8 cellular contexts compared by ENCODE assay signal in genomic region chr2:197453914-197454398, GRCh38. TPM values are rescaled to one million over a fixed set of nuclear protein-coding genes. Genes with fewer than 3 reads are reported as not detected.
A peak's percentile ranks its signal among the peaks of the same experiment; 100 is the strongest.
DNase-seq lines count a peak whose midpoint lies in the region; ATAC-seq and TF ChIP-seq lines count a peak whose summit lies in the region.

No MANE protein-coding gene starts in this region.

- no peak overlapping the region for H4K5ac ChIP-seq in H9 (ENCODE audit: insufficient read length, low read depth, low read length)

- no peak overlapping the region for H4K91ac ChIP-seq in H9 (ENCODE audit: insufficient read length, low read depth, low read length)

- H3K27ac ChIP-seq in H9 (ENCODE audit: insufficient read length, low read depth, low read length): peak overlapping the region; percentile 85

- no peak overlapping the region for H3K4ac ChIP-seq in H9 (ENCODE audit: low read depth, low read length)

- H3K18ac ChIP-seq in H9 (ENCODE audit: insufficient read length, low read depth, low read length): peak overlapping the region; percentile 81

- H3K27me3 Mint-ChIP-seq in H9 (ENCODE audit: low read depth) (no peaks in the 10 kb centered on the region), immature natural killer cell (ENCODE audit: low read depth in 3 of 3) (peaks cover 9 to 17% (median 10%) of the 10 kb centered on the region in 3 donors)
- no peaks in the 10 kb centered on the region for H3K27me3 Mint-ChIP-seq in stimulated activated naive B cell treated with anti-CD40 and anti-IgM and Interleukin-4, amounts not matched to agents 10 μg/mL and 1 μg/mL and 100 μg/mL, for 72 hours

- H2BK20ac ChIP-seq in H9 (ENCODE audit: low read depth, low read length, poor library complexity, severe bottlenecking): no peak overlapping the region

- peak overlapping the region; percentile 79 for H3K4me2 ChIP-seq in H9 (ENCODE audit: insufficient read depth, insufficient read length, low read length)

- H3K4me1 Mint-ChIP-seq in H9: peaks cover 12 to 16% of the 10 kb centered on the region in 2 experiments
- peaks cover 57 to 62% of the 10 kb centered on the region in 2 donors for H3K4me1 Mint-ChIP-seq in immature natural killer cell
- peaks cover 17 to 41% of the 10 kb centered on the region in 2 donors for H3K4me1 Mint-ChIP-seq in stimulated activated naive B cell treated with anti-CD40 and anti-IgM and Interleukin-4, amounts not matched to agents 10 μg/mL and 1 μg/mL and 100 μg/mL, for 72 hours

- H3K36me3 Mint-ChIP-seq in H9 (ENCODE audit: insufficient read depth in 1 of 3, low read depth in 3 of 3) (peaks cover 0 to 2% (median 0%) of the 10 kb centered on the region in 3 experiments; a peak in 2 of 7 replicates), immature natural killer cell (no peaks in the 10 kb centered on the region)
- H3K36me3 Mint-ChIP-seq in stimulated activated naive B cell treated with anti-CD40 and anti-IgM and Interleukin-4, amounts not matched to agents 10 μg/mL and 1 μg/mL and 100 μg/mL, for 72 hours: peaks cover 4 to 5% of the 10 kb centered on the region in 2 donors

- no peaks in the 10 kb centered on the region for H3K23me2 ChIP-seq in H9 (ENCODE audit: insufficient read length, low read depth, low read length, poor library complexity, severe bottlenecking)

- in situ Hi-C loops in astrocyte of the cerebellum (cut with HindIII; ENCODE audit: low sequenced_read_pairs): no loop called here

- no peak overlapping the region for H4K8ac ChIP-seq in H9 (replicated peaks; ENCODE audit: insufficient read length, low read depth, low read length)

- H3K4me1 ChIP-seq in H9 (ENCODE audit: insufficient read depth, low read length): no peaks in the 10 kb centered on the region

- H3K4me3 Mint-ChIP-seq in H9: peak overlapping the region; percentile 96 to 100
- H3K4me3 Mint-ChIP-seq in immature natural killer cell: peak overlapping the region; percentile 96 to 100 (median 99)
- peak overlapping the region; percentile 96 to 98 for H3K4me3 Mint-ChIP-seq in stimulated activated naive B cell treated with anti-CD40 and anti-IgM and Interleukin-4, amounts not matched to agents 10 μg/mL and 1 μg/mL and 100 μg/mL, for 72 hours

- peak overlapping the region; percentile 23 for H2BK5ac ChIP-seq in H9 (ENCODE audit: insufficient read length, low read length)

- H2BK12ac ChIP-seq in H9 (ENCODE audit: insufficient read length, low read depth, low read length): no peak overlapping the region

- no peak overlapping the region for H2BK120ac ChIP-seq in H9 (ENCODE audit: low read depth, low read length, poor library complexity, severe bottlenecking)

- H3K14ac ChIP-seq in H9 (ENCODE audit: insufficient read depth, low read length): peak overlapping the region; percentile 77

- peak; percentile 54 to 58 for ATAC-seq in stimulated activated naive B cell treated with anti-CD40 and anti-IgM and Interleukin-4, amounts not matched to agents 10 μg/mL and 1 μg/mL and 100 μg/mL, for 72 hours (replicated peaks)

- H3K4me3 ChIP-seq in astrocyte of the cerebellum (ENCODE audit: low read depth, low read length): peak overlapping the region; percentile 72

- peak; percentile 63 for DNase-seq in NCI-H446 treated with DMSO at 0.1 percent for 48 hours (lab: John Stamatoyannopoulos, UW)
- no peak for DNase-seq in NCI-H446 (lab: John Stamatoyannopoulos, UW)
- DNase-seq in H9: peak; percentile 74
- peak; percentile 95 for DNase-seq in Kasumi-1 (lab: John Stamatoyannopoulos, UW)
- peak; percentile 84 for DNase-seq in astrocyte of the cerebellum (ENCODE audit: low read depth)
- DNase-seq in immature natural killer cell: no peak
- DNase-seq in stimulated activated naive B cell treated with anti-CD40 and anti-IgM and Interleukin-4, amounts not matched to agents 10 μg/mL and 1 μg/mL and 100 μg/mL, for 72 hours: no peak
- no peak for DNase-seq in UCSD-AML1 (lab: John Stamatoyannopoulos, UW; ENCODE audit: unreplicated experiment)

- peaks cover under 1% of the 10 kb centered on the region for H3K79me1 ChIP-seq in H9 (ENCODE audit: insufficient read depth, low read depth, low read length, poor library complexity, severe bottlenecking)

- H3K79me2 ChIP-seq in H9 (ENCODE audit: insufficient read depth, low read length): peaks cover 20% of the 10 kb centered on the region; the same call in 1 of the 2 replicates

- no peak overlapping the region for H2BK15ac ChIP-seq in H9 (ENCODE audit: low read depth, low read length)

- no peak overlapping the region for H3K56ac ChIP-seq in H9 (ENCODE audit: insufficient read length, low read depth, low read length)

- H3K27me3 ChIP-seq in H9 (ENCODE audit: insufficient read depth, low read length): no peaks in the 10 kb centered on the region

- H3T11ph ChIP-seq in H9 (ENCODE audit: low read length): no peak overlapping the region

- peak overlapping the region; percentile 99 to 100 (median 99) for H3K27ac Mint-ChIP-seq in H9
- peak overlapping the region; percentile 98 to 100 (median 100) for H3K27ac Mint-ChIP-seq in immature natural killer cell
- H3K27ac Mint-ChIP-seq in stimulated activated naive B cell treated with anti-CD40 and anti-IgM and Interleukin-4, amounts not matched to agents 10 μg/mL and 1 μg/mL and 100 μg/mL, for 72 hours: peak overlapping the region; percentile 100

- no peak overlapping the region for H2AK5ac ChIP-seq in H9 (ENCODE audit: insufficient read length, low read length)

- no peak overlapping the region for H2AFZ ChIP-seq in H9 (ENCODE audit: low read length)

- no peak overlapping the region for H3K23ac ChIP-seq in H9 (ENCODE audit: insufficient read length, low read depth, low read length)

- no peaks in the 10 kb centered on the region for H3K9me3 ChIP-seq in H9 (ENCODE audit: control insufficient read depth, low read depth, low read length)

- TF ChIP-seq CTCF in H9 (conservative IDR thresholded peaks at IDR 0.05) (no peak), astrocyte of the cerebellum (IDR thresholded peaks at IDR 0.05; ENCODE audit: low read depth, low read length, missing control alignments) (no peak)

- no peaks in the 10 kb centered on the region for H4K20me1 ChIP-seq in H9 (ENCODE audit: control insufficient read depth, insufficient read depth, insufficient read length)

- no CpG with 5 or more reads among the region's 11 CpGs for WGBS in H9 (ENCODE audit: extremely low coverage, insufficient read length, low lambda C conversion rate)

- H3K9ac ChIP-seq in H9 (ENCODE audit: extremely low read depth, insufficient read length, low read length): peak overlapping the region; percentile 87

- H3K9me3 Mint-ChIP-seq in H9: peaks cover 0 to 3% of the 10 kb centered on the region in 2 experiments; a peak in 2 of 5 replicates
- H3K9me3 Mint-ChIP-seq in immature natural killer cell: no peaks in the 10 kb centered on the region
- peaks cover 0 to 4% of the 10 kb centered on the region in 2 donors for H3K9me3 Mint-ChIP-seq in stimulated activated naive B cell treated with anti-CD40 and anti-IgM and Interleukin-4, amounts not matched to agents 10 μg/mL and 1 μg/mL and 100 μg/mL, for 72 hours

RNA-seq across cellular contexts. Expression of gene COQ10B, which starts 0.6 kb away (rescaled TPM):
- total RNA-seq in H9 (2021): 16.2 and 18.3 TPM in 2 replicates
- 10 to 100 TPM; 49.4 to 80.9 (median 56.6) TPM for polyA plus RNA-seq in immature natural killer cell

RNA-seq across cellular contexts. Expression of gene SF3B1, which starts 19.1 kb away (rescaled TPM):
- 267 and 278 TPM in 2 replicates for total RNA-seq in H9 (2021)
- polyA plus RNA-seq in immature natural killer cell: 100 to 1,000 TPM; 123 to 165 (median 133) TPM

RNA-seq across cellular contexts. Expression of gene HSPD1, which starts 45.7 kb away (rescaled TPM):
- 844 and 846 TPM in 2 replicates for total RNA-seq in H9 (2021)
- 10 to 100 TPM; 50.7 to 77.3 (median 52.2) TPM for polyA plus RNA-seq in immature natural killer cell

RNA-seq across cellular contexts. Expression of gene HSPE1, which starts 46.2 kb away (rescaled TPM):
- total RNA-seq in H9 (2021): 347 and 370 TPM in 2 replicates
- 10 to 100 TPM; 60.2 to 96.7 (median 93.7) TPM for polyA plus RNA-seq in immature natural killer cell

Comparison
In these comparisons a context has a peak if more than half of its experiments do, and no peak if none do; other contexts are left out.
1. DNase-seq: peak in NCI-H446 treated with DMSO at 0.1 percent for 48 hours (single experiment), H9 (single experiment), Kasumi-1 (2 of 2) and astrocyte of the cerebellum (single experiment); none in NCI-H446 (0 of 2), immature natural killer cell (0 of 3), stimulated activated naive B cell treated with anti-CD40 and anti-IgM and Interleukin-4, amounts not matched to agents 10 μg/mL and 1 μg/mL and 100 μg/mL, for 72 hours (single experiment) and UCSD-AML1 (single experiment).
2. Peak in every context shown above with its lines, with median percentiles within 50 percentile points of each other: H3K27ac Mint-ChIP-seq and H3K4me3 Mint-ChIP-seq.